Comparison of ENCODE assay signal across 1 cellular context in the genomic region with DNA sequence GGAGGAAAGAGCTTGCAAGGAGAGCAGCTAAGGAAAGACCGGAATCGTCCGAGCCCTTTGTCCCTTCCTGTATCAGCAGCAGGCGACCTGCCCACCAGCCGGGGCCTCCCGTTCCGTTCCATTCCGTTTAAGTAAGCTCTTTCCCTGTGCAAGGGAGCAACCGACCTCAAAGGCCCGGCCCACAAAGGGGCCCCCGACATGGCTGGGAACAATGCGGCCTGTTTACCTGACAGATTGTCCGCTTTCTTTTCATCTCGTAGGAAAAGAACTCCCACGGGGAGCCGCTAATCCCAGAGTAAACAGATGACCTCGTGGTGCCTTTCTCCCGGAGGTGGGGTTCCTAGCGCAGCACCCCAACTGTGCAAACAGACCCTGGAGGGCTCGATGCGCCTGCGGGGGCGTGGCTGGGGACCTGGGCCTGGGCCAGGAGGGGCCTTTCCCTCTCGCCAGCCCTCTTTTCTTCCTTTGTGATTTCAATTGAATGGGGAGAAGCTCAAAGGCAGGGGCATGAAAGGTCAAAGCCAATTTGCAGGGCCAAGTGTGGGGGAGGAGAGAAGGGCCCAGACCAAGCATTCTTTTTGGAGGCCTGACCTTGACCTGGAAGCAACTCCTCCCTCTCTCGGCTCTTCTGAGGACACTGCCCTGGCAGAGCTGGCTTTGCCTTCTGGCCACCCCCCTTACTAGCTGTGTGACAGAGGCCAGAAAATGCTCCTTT.
TF ChIP-seq lines count a peak whose summit lies in the region.

No MANE protein-coding gene starts in this region.

TF ChIP-seq in HepG2, 621 proteins besides CTCF, POLR2A, EP300 and RAD21 (continued from another document and continues in another):
- TF ChIP-seq, protein P1, sequence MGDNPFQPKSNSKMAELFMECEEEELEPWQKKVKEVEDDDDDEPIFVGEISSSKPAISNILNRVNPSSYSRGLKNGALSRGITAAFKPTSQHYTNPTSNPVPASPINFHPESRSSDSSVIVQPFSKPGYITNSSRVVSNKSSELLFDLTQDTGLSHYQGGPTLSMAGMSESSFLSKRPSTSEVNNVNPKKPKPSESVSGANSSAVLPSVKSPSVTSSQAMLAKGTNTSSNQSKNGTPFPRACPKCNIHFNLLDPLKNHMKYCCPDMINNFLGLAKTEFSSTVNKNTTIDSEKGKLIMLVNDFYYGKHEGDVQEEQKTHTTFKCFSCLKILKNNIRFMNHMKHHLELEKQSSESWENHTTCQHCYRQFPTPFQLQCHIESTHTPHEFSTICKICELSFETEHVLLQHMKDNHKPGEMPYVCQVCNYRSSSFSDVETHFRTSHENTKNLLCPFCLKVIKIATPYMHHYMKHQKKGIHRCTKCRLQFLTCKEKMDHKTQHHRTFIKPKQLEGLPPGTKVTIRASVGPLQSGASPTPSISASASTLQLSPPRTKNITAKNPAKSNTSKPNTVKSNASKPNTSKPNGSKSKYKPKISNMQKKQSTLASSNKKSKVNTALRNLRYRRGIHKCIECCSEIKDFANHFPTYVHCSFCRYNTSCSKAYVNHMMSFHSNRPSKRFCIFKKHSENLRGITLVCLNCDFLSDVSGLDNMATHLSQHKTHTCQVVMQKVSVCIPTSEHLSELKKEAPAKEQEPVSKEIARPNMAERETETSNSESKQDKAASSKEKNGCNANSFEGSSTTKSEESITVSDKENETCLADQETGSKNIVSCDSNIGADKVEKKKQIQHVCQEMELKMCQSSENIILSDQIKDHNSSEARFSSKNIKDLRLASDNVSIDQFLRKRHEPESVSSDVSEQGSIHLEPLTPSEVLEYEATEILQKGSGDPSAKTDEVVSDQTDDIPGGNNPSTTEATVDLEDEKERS (CRISPR knock-in tag; IDR thresholded peaks at IDR 0.05), result no peak
- TF ChIP-seq, protein P2, sequence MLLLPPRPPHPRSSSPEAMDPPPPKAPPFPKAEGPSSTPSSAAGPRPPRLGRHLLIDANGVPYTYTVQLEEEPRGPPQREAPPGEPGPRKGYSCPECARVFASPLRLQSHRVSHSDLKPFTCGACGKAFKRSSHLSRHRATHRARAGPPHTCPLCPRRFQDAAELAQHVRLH (CRISPR knock-in tag; IDR thresholded peaks at IDR 0.05; ENCODE audit: borderline replicate concordance, low read depth), result peak; percentile 95
- no peak for TF ChIP-seq FLYWCH1 (CRISPR knock-in tag; IDR thresholded peaks at IDR 0.05)
- TF ChIP-seq, protein P3, sequence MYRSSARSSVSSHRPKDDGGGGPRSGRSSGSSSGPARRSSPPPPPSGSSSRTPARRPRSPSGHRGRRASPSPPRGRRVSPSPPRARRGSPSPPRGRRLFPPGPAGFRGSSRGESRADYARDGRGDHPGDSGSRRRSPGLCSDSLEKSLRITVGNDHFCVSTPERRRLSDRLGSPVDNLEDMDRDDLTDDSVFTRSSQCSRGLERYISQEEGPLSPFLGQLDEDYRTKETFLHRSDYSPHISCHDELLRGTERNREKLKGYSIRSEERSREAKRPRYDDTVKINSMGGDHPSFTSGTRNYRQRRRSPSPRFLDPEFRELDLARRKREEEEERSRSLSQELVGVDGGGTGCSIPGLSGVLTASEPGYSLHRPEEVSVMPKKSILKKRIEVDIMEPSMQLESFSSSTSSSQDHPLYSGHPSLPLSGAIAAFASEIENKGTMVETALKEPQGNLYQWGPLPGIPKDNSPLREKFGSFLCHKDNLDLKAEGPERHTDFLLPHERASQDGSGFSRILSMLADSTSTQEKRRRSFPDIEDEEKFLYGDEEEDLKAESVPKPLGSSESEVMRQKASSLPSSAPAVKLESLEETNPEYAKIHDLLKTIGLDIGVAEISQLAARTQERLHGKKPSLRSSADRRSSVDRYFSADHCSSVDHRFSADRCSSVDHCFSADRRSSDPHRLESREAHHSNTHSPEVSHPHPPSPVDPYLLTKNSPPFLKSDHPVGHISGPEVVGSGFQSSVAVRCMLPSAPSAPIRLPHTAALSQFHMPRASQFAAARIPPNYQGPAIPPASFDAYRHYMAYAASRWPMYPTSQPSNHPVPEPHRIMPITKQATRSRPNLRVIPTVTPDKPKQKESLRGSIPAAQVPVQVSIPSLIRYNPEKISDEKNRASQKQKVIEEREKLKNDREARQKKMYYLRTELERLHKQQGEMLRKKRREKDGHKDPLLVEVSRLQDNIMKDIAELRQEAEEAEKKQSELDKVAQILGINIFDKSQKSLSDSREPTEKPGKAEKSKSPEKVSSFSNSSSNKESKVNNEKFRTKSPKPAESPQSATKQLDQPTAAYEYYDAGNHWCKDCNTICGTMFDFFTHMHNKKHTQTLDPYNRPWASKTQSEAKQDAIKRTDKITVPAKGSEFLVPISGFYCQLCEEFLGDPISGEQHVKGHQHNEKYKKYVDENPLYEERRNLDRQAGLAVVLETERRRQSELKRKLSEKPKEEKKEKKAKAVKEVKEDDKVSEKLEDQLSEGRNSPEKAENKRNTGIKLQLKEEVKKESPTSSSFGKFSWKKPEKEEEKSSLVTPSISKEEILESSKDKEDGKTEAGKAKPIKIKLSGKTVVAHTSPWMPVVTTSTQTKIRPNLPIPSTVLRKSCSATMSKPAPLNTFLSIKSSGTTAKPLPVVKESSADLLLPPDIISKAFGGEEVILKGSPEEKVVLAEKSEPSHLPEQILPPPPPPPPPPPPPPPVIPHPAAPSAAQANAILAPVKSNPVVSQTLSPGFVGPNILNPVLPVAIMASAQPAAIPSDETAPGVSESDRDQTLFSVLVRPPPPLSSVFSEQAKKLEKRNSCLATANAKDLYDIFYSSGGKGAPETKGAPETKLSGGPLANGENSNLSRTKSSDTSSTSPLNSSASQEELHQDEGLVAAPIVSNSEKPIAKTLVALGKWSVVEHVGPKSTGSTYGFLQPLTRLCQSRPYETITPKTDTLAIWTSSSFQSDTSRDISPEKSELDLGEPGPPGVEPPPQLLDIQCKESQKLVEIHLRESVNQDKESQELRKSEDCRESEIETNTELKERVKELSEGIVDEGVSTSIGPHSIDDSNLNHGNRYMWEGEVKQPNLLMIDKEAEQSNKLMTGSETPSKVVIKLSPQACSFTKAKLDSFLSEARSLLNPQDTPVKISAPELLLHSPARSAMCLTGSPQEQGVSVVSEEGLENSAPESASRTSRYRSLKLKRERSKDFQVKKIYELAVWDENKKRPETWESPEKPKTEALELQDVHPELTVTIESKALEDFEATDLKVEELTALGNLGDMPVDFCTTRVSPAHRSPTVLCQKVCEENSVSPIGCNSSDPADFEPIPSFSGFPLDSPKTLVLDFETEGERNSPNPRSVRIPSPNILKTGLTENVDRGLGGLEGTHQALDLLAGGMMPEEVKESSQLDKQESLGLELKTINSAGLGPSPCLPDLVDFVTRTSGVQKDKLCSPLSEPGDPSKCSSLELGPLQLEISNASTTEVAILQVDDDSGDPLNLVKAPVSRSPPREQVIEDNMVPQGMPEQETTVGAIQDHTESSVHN (CRISPR knock-in tag; IDR thresholded peaks at IDR 0.05), result peak; percentile 89
- TF ChIP-seq, protein P4, sequence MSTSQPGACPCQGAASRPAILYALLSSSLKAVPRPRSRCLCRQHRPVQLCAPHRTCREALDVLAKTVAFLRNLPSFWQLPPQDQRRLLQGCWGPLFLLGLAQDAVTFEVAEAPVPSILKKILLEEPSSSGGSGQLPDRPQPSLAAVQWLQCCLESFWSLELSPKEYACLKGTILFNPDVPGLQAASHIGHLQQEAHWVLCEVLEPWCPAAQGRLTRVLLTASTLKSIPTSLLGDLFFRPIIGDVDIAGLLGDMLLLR (CRISPR knock-in tag; IDR thresholded peaks at IDR 0.05), result peak; percentile 82
- TF ChIP-seq ZNF552 (CRISPR knock-in tag; IDR thresholded peaks at IDR 0.05; ENCODE audit: borderline replicate concordance), result peak; percentile 97
- no peak for TF ChIP-seq GTF2F1 (IDR thresholded peaks at IDR 0.05; ENCODE audit: low read length)
- peak; percentile 100 for TF ChIP-seq ISL2 (CRISPR knock-in tag; IDR thresholded peaks at IDR 0.05)
- TF ChIP-seq ZNF878 (CRISPR knock-in tag; IDR thresholded peaks at IDR 0.05), result peak; percentile 94
- TF ChIP-seq, protein P5, sequence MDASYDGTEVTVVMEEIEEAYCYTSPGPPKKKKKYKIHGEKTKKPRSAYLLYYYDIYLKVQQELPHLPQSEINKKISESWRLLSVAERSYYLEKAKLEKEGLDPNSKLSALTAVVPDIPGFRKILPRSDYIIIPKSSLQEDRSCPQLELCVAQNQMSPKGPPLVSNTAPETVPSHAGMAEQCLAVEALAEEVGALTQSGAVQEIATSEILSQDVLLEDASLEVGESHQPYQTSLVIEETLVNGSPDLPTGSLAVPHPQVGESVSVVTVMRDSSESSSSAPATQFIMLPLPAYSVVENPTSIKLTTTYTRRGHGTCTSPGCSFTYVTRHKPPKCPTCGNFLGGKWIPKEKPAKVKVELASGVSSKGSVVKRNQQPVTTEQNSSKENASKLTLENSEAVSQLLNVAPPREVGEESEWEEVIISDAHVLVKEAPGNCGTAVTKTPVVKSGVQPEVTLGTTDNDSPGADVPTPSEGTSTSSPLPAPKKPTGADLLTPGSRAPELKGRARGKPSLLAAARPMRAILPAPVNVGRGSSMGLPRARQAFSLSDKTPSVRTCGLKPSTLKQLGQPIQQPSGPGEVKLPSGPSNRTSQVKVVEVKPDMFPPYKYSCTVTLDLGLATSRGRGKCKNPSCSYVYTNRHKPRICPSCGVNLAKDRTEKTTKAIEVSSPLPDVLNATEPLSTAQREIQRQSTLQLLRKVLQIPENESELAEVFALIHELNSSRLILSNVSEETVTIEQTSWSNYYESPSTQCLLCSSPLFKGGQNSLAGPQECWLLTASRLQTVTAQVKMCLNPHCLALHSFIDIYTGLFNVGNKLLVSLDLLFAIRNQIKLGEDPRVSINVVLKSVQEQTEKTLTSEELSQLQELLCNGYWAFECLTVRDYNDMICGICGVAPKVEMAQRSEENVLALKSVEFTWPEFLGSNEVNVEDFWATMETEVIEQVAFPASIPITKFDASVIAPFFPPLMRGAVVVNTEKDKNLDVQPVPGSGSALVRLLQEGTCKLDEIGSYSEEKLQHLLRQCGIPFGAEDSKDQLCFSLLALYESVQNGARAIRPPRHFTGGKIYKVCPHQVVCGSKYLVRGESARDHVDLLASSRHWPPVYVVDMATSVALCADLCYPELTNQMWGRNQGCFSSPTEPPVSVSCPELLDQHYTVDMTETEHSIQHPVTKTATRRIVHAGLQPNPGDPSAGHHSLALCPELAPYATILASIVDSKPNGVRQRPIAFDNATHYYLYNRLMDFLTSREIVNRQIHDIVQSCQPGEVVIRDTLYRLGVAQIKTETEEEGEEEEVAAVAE (CRISPR knock-in tag; IDR thresholded peaks at IDR 0.05; ENCODE audit: borderline replicate concordance), result peak; percentile 94
- peak; percentile 83 for TF ChIP-seq ZNF607 (CRISPR knock-in tag; IDR thresholded peaks at IDR 0.05; ENCODE audit: borderline replicate concordance)
- peak; percentile 66 for TF ChIP-seq HNRNPLL (IDR thresholded peaks at IDR 0.05; ENCODE audit: low read depth, low read length, poor library complexity, severe bottlenecking)
- TF ChIP-seq SKI (IDR thresholded peaks at IDR 0.05; ENCODE audit: partially characterized antibody), result peak; percentile 96
- no peak for TF ChIP-seq SIN3B (IDR thresholded peaks at IDR 0.05; ENCODE audit: low read length)
- peak; percentile 99 for TF ChIP-seq HDAC1 (CRISPR knock-in tag; IDR thresholded peaks at IDR 0.05)
- TF ChIP-seq ZNF605 (CRISPR knock-in tag; IDR thresholded peaks at IDR 0.05), result no peak
- TF ChIP-seq, protein P6, sequence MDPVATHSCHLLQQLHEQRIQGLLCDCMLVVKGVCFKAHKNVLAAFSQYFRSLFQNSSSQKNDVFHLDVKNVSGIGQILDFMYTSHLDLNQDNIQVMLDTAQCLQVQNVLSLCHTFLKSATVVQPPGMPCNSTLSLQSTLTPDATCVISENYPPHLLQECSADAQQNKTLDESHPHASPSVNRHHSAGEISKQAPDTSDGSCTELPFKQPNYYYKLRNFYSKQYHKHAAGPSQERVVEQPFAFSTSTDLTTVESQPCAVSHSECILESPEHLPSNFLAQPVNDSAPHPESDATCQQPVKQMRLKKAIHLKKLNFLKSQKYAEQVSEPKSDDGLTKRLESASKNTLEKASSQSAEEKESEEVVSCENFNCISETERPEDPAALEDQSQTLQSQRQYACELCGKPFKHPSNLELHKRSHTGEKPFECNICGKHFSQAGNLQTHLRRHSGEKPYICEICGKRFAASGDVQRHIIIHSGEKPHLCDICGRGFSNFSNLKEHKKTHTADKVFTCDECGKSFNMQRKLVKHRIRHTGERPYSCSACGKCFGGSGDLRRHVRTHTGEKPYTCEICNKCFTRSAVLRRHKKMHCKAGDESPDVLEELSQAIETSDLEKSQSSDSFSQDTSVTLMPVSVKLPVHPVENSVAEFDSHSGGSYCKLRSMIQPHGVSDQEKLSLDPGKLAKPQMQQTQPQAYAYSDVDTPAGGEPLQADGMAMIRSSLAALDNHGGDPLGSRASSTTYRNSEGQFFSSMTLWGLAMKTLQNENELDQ (CRISPR knock-in tag; IDR thresholded peaks at IDR 0.05; ENCODE audit: borderline replicate concordance), result peak; percentile 79; the same call in 1 of the 2 replicates
- TF ChIP-seq ATRX (CRISPR knock-in tag; IDR thresholded peaks at IDR 0.05; ENCODE audit: borderline replicate concordance), result no peak
- TF ChIP-seq ZNF264 (CRISPR knock-in tag; IDR thresholded peaks at IDR 0.05), result peak; percentile 99
- TF ChIP-seq GTF3A (CRISPR knock-in tag; conservative IDR thresholded peaks at IDR 0.05), result peak; percentile 83
- peak; percentile 75; the same call in 1 of the 2 replicates for TF ChIP-seq KMT2B (CRISPR knock-in tag; IDR thresholded peaks at IDR 0.05)
- TF ChIP-seq, protein P7, sequence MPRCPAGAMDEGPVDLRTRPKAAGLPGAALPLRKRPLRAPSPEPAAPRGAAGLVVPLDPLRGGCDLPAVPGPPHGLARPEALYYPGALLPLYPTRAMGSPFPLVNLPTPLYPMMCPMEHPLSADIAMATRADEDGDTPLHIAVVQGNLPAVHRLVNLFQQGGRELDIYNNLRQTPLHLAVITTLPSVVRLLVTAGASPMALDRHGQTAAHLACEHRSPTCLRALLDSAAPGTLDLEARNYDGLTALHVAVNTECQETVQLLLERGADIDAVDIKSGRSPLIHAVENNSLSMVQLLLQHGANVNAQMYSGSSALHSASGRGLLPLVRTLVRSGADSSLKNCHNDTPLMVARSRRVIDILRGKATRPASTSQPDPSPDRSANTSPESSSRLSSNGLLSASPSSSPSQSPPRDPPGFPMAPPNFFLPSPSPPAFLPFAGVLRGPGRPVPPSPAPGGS (CRISPR knock-in tag; IDR thresholded peaks at IDR 0.05), result peak; percentile 97; the same call in 1 of the 2 replicates
- TF ChIP-seq, protein P8, sequence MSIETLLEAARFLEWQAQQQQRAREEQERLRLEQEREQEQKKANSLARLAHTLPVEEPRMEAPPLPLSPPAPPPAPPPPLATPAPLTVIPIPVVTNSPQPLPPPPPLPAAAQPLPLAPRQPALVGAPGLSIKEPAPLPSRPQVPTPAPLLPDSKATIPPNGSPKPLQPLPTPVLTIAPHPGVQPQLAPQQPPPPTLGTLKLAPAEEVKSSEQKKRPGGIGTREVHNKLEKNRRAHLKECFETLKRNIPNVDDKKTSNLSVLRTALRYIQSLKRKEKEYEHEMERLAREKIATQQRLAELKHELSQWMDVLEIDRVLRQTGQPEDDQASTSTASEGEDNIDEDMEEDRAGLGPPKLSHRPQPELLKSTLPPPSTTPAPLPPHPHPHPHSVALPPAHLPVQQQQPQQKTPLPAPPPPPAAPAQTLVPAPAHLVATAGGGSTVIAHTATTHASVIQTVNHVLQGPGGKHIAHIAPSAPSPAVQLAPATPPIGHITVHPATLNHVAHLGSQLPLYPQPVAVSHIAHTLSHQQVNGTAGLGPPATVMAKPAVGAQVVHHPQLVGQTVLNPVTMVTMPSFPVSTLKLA (IDR thresholded peaks at IDR 0.05), result peak; percentile 89
- TF ChIP-seq ZBTB21 (CRISPR knock-in tag; IDR thresholded peaks at IDR 0.05), result peak; percentile 60
- TF ChIP-seq KDM6A (CRISPR knock-in tag; IDR thresholded peaks at IDR 0.05; ENCODE audit: low read depth), result peak; percentile 96
- TF ChIP-seq ZFP36L2 (CRISPR knock-in tag; IDR thresholded peaks at IDR 0.05), result peak; percentile 91; the same call in 1 of the 2 replicates
